Comparison of ENCODE assay signal across 1 cellular context in genomic region chr19:18239303-18239702, GRCh38.
TF ChIP-seq lines count a peak whose summit lies in the region.

No MANE protein-coding gene starts in this region.

TF ChIP-seq in WTC11, 78 proteins besides CTCF, POLR2A, EP300 and RAD21 (continued from another document):
- TF ChIP-seq IRF1 (CRISPR knock-in tag; IDR thresholded peaks at IDR 0.05) (0 out of 2 replicates have a peak, but pooled peaks have one; percentile 34), TP53 (CRISPR knock-in tag; IDR thresholded peaks at IDR 0.05) (no peak), USF2 (CRISPR knock-in tag; IDR thresholded peaks at IDR 0.05) (peak; percentile 62), SMAD4 (CRISPR knock-in tag; IDR thresholded peaks at IDR 0.05) (0 out of 2 replicates have a peak, but pooled peaks have one; percentile 46), ATF2 (CRISPR knock-in tag; IDR thresholded peaks at IDR 0.05; ENCODE audit: borderline replicate concordance, low read depth) (no peak), RORB (CRISPR knock-in tag; IDR thresholded peaks at IDR 0.05) (no peak), MAX (CRISPR knock-in tag; IDR thresholded peaks at IDR 0.05) (peak; percentile 93)
TF ChIP-seq in WTC11: peak in this region for 17.
